ENCODE assay signal across 10 cellular contexts in genomic region chr16:10812352-10813122, GRCh38. TPM values are rescaled to one million over a fixed set of nuclear protein-coding genes. Genes with fewer than 3 reads are reported as not detected.
DNase-seq lines count a peak whose midpoint lies in the region; ATAC-seq, FAIRE-seq and TF ChIP-seq lines count a peak whose summit lies in the region.
"Had no signal": no experiment of that assay in that cellular context is flagged by ENCODE, and none has a peak within 500 bp of the region (broad histone marks: within the 10 kb centered on the region; RNA-seq: fewer than 3 reads in every experiment).

No MANE protein-coding gene starts in this region.

- H2AFZ ChIP-seq in SK-N-SH (ENCODE audit: low read depth), result no peak overlapping the region

- ATAC-seq in GM21529 (IDR thresholded peaks at IDR 0.05; ENCODE audit: unreplicated experiment) (peak; percentile 74), HG03439 (IDR thresholded peaks at IDR 0.05; ENCODE audit: unreplicated experiment) (peak; percentile 79), left colon (no peak)
- ATAC-seq in stimulated activated naive B cell treated with anti-CD40 and anti-IgM and Interleukin-4, amounts not matched to agents 10 μg/mL and 1 μg/mL and 100 μg/mL, for 72 hours (replicated peaks), result peak; percentile 92 to 93

- peak overlapping the region; percentile 85 for H3K27ac Mint-ChIP-seq in stimulated activated naive B cell treated with anti-CD40 and anti-IgM and Interleukin-4, amounts not matched to agents 10 μg/mL and 1 μg/mL and 100 μg/mL, for 72 hours

- TF ChIP-seq EP300 in SK-N-SH (IDR thresholded peaks at IDR 0.05; ENCODE audit: borderline replicate concordance in 1 of 2, low read depth in 1 of 2, low read length in 1 of 2), result no peak

- H3K9me3 ChIP-seq in SK-N-SH, result no peaks in the 10 kb centered on the region
- H3K9me3 ChIP-seq in kidney (ENCODE audit: control insufficient read depth in 1 of 2, low read length in 2 of 2), result no peaks in the 10 kb centered on the region

- no peaks in the 10 kb centered on the region for H3F3A ChIP-seq in SK-N-SH (replicated peaks; ENCODE audit: insufficient read depth)

- peaks cover 1 to 2% of the 10 kb centered on the region in 2 donors for H3K27me3 Mint-ChIP-seq in stimulated activated naive B cell treated with anti-CD40 and anti-IgM and Interleukin-4, amounts not matched to agents 10 μg/mL and 1 μg/mL and 100 μg/mL, for 72 hours

- TF ChIP-seq RAD21 in SK-N-SH (IDR thresholded peaks at IDR 0.05; ENCODE audit: low read length), result no peak

- peaks cover 0 to 5% of the 10 kb centered on the region in 2 donors for H3K9me3 Mint-ChIP-seq in stimulated activated naive B cell treated with anti-CD40 and anti-IgM and Interleukin-4, amounts not matched to agents 10 μg/mL and 1 μg/mL and 100 μg/mL, for 72 hours

- H3K4me1 ChIP-seq in SK-N-SH (ENCODE audit: control insufficient read depth in 1 of 2, insufficient read depth in 2 of 2, low read depth in 1 of 2, low read length in 1 of 2), result peaks cover 0 to 12% of the 10 kb centered on the region in 2 experiments; a peak in 1 of 4 replicates
- no peaks in the 10 kb centered on the region for H3K4me1 ChIP-seq in kidney (ENCODE audit: control insufficient read depth in 1 of 2, insufficient read depth in 1 of 2, low read depth in 1 of 2, low read length in 2 of 2)

- H3K79me2 ChIP-seq in SK-N-SH (ENCODE audit: insufficient read depth), result no peaks in the 10 kb centered on the region

- H3K4me3 ChIP-seq in SK-N-SH (ENCODE audit: low read depth in 2 of 2, low read length in 1 of 2) (no peak overlapping the region), kidney (ENCODE audit: low read length in 2 of 2) (no peak overlapping the region)

- H3K9me2 ChIP-seq in SK-N-SH, result no peaks in the 10 kb centered on the region

- no peak overlapping the region for H3K27ac ChIP-seq in SK-N-SH (ENCODE audit: low read depth in 2 of 2, low read length in 1 of 2)
- H3K27ac ChIP-seq in kidney (ENCODE audit: low read depth in 2 of 2, low read length in 2 of 2), result no peak overlapping the region

- peaks cover 45 to 69% of the 10 kb centered on the region in 2 donors for H3K4me1 Mint-ChIP-seq in stimulated activated naive B cell treated with anti-CD40 and anti-IgM and Interleukin-4, amounts not matched to agents 10 μg/mL and 1 μg/mL and 100 μg/mL, for 72 hours

- H4K20me1 ChIP-seq in SK-N-SH (ENCODE audit: insufficient read depth), result no peaks in the 10 kb centered on the region

- H3K4me3 Mint-ChIP-seq in stimulated activated naive B cell treated with anti-CD40 and anti-IgM and Interleukin-4, amounts not matched to agents 10 μg/mL and 1 μg/mL and 100 μg/mL, for 72 hours, result peak overlapping the region; percentile 45 to 65

- no peaks in the 10 kb centered on the region for H3K36me3 ChIP-seq in SK-N-SH (replicated peaks in 1 of 2; ENCODE audit: control insufficient read depth in 1 of 2, insufficient read depth in 2 of 2, low read length in 1 of 2)
- H3K36me3 ChIP-seq in kidney (ENCODE audit: control insufficient read depth in 1 of 2, insufficient read depth in 2 of 2, low read length in 2 of 2), result no peaks in the 10 kb centered on the region

- intact Hi-C loops in kidney (cut with DNase I) (no loop called here), left colon (cut with DNase I, micrococcal nuclease) (no loop called here)

- TF ChIP-seq CTCF in SK-N-SH (IDR thresholded peaks at IDR 0.05) (no peak), kidney (IDR thresholded peaks at IDR 0.05; ENCODE audit: borderline replicate concordance, extremely low read depth, insufficient read depth) (no peak)

- H3K9ac ChIP-seq in SK-N-SH (no peak overlapping the region), kidney (ENCODE audit: low read length in 2 of 2) (no peak overlapping the region)

- no peaks in the 10 kb centered on the region for H3K27me3 ChIP-seq in SK-N-SH (ENCODE audit: insufficient read depth)

- whole genome bisulfite sequencing in SK-N-SH (ENCODE audit: low lambda C conversion rate), result 71% methylated on average over 6 of the region's 6 CpGs

- CTCF ChIA-PET in SK-N-SH (lab: Yijun Ruan, JAX), result no interaction called here

- peaks cover 0 to 8% of the 10 kb centered on the region in 2 donors for H3K36me3 Mint-ChIP-seq in stimulated activated naive B cell treated with anti-CD40 and anti-IgM and Interleukin-4, amounts not matched to agents 10 μg/mL and 1 μg/mL and 100 μg/mL, for 72 hours

- POLR2A ChIA-PET in SK-N-SH (lab: Yijun Ruan, JAX), result no interaction called here

- DNase-seq in activated CD4-positive, alpha-beta T cell treated with anti-CD3 and anti-CD28 coated beads, Interleukin-2, amount 50 U/mL, for 48 hours, result peak; percentile 5 to 14
- no peak for DNase-seq in activated CD4-positive, alpha-beta T cell treated with anti-CD3 and anti-CD28 coated beads for 48 hours
- DNase-seq in stimulated activated naive B cell treated with anti-CD40 and anti-IgM and Interleukin-4, amounts not matched to agents 10 μg/mL and 1 μg/mL and 100 μg/mL, for 72 hours, result no peak
- no peak for DNase-seq in SK-N-SH
- no peak for DNase-seq in kidney
- DNase-seq in left colon, result no peak
- DNase-seq: retina, SHP77 had no signal

- no peak for FAIRE-seq in kidney (lab: Jason Lieb, UNC)

- no peak overlapping the region for H3K4me2 ChIP-seq in SK-N-SH

TF ChIP-seq in SK-N-SH, 30 proteins besides CTCF, POLR2A, EP300 and RAD21:
- TF ChIP-seq IRF3 (IDR thresholded peaks at IDR 0.05; ENCODE audit: low read depth, low read length) (no peak), JUND (IDR thresholded peaks at IDR 0.05) (no peak), ELF1 (IDR thresholded peaks at IDR 0.05) (no peak), MEF2A (IDR thresholded peaks at IDR 0.05; ENCODE audit: borderline replicate concordance, low read depth) (no peak), YY1 (IDR thresholded peaks at IDR 0.05; ENCODE audit: low read depth) (no peak), RCOR1 (IDR thresholded peaks at IDR 0.05; ENCODE audit: low read length) (no peak), GATA2 (CRISPR knock-in tag; IDR thresholded peaks at IDR 0.05) (no peak)

RNA-seq across cellular contexts. Expression of gene TVP23A, which starts 6.1 kb away (rescaled TPM):
- 0.24 and 0.35 TPM in 2 replicates for polyA plus RNA-seq in SK-N-SH (2012; rRNA removed)
- 0.36 and 0.51 TPM in 2 replicates for polyA plus RNA-seq in SK-N-SH (2012; cell fraction: cytosol; rRNA removed)
- 0.39 and 0.55 TPM in 2 replicates for polyA plus RNA-seq in SK-N-SH (2012; cell fraction: nucleus; rRNA removed)
- total RNA-seq in kidney, result 0.19 TPM
- polyA plus RNA-seq in kidney (ENCODE audit: insufficient read depth, low read depth, low replicate concordance), result not detected
- under 1 TPM in 1 of 2 donors, not detected in 1; 0.78 TPM for total RNA-seq in left colon

Comparison
In these comparisons a context has a peak if more than half of its experiments do, and no peak if none do; other contexts are left out.
1. DNase-seq: peak in activated CD4-positive, alpha-beta T cell treated with anti-CD3 and anti-CD28 coated beads, Interleukin-2, amount 50 U/mL, for 48 hours (2 of 2); none in activated CD4-positive, alpha-beta T cell treated with anti-CD3 and anti-CD28 coated beads for 48 hours (single experiment), stimulated activated naive B cell treated with anti-CD40 and anti-IgM and Interleukin-4, amounts not matched to agents 10 μg/mL and 1 μg/mL and 100 μg/mL, for 72 hours (single experiment), SK-N-SH (single experiment), kidney (single experiment) and left colon (0 of 2).